In the genomic region with DNA sequence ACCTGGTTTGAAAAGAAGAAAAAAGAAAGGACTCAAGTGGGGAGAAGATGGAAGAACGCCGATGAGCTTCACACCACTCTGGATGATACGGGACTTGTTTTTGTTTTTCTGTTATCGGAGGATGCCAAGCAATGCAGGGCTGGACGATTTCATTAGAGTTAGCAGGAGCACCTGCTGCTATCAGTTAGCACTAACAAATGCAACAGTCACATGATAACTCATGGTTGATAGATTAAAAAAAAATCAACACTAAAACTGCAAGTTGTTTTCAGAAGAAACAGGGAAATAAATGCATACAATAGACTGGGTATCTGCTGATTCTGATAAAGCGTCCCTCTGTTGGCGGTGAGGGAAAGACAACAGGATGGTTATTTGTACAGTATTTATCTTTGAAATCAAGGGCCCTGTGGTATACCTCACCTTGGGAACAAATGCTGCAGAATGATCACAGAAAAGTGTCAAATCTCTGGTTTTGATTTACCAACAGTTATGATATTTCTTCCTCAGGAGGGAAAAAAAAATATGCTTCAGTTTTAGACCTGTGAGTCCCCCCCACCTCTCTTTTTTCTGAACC, we compare ENCODE assay signal across 11 cellular contexts.
DNase-seq lines count a peak whose midpoint lies in the region; ATAC-seq and TF ChIP-seq lines count a peak whose summit lies in the region.
"Had no signal": no experiment of that assay in that cellular context is flagged by ENCODE, and none has a peak within 500 bp of the region (broad histone marks: within the 10 kb centered on the region; RNA-seq: fewer than 3 reads in every experiment).

No MANE protein-coding gene starts in this region.

- peaks cover 20 to 79% (median 63%) of the 10 kb centered on the region in 4 donors for H3K4me1 Mint-ChIP-seq in naive thymus-derived CD8-positive, alpha-beta T cell

- H3K4me1 ChIP-seq in left ventricle myocardium inferior, result peaks cover 50% of the 10 kb centered on the region

- H3K27me3 ChIP-seq in left ventricle myocardium inferior (ENCODE audit: low read depth), result no peaks in the 10 kb centered on the region

- H3K36me3 ChIP-seq in left ventricle myocardium inferior, result no peaks in the 10 kb centered on the region

- H3K9me3 Mint-ChIP-seq in naive thymus-derived CD8-positive, alpha-beta T cell, result no peaks in the 10 kb centered on the region

- no peak for TF ChIP-seq CTCF in left ventricle myocardium inferior (IDR thresholded peaks at IDR 0.05; ENCODE audit: borderline replicate concordance)

- no peaks in the 10 kb centered on the region for H3K9me3 ChIP-seq in left ventricle myocardium inferior (replicated peaks)

- H3K36me3 Mint-ChIP-seq in naive thymus-derived CD8-positive, alpha-beta T cell, result peaks cover 0 to 44% (median 3%) of the 10 kb centered on the region in 3 donors

- ATAC-seq in naive thymus-derived CD8-positive, alpha-beta T cell, result no peak
- ATAC-seq in GM18868 (IDR thresholded peaks at IDR 0.05; ENCODE audit: unreplicated experiment), result no peak
- ATAC-seq in GM18858 (IDR thresholded peaks at IDR 0.05; ENCODE audit: unreplicated experiment), result no peak

- no peak for DNase-seq in left ventricle myocardium inferior
- no peak for DNase-seq in cardiac septum (ENCODE audit: low spot score)
- DNase-seq in caudate nucleus (lab: John Stamatoyannopoulos, UW), result no peak
- peak in 3 of 10 donors; percentile 11 to 23 (median 21) for DNase-seq in naive thymus-derived CD8-positive, alpha-beta T cell
- no peak for DNase-seq in SKM-1 (lab: John Stamatoyannopoulos, UW; ENCODE audit: unreplicated experiment)
- DNase-seq in midbrain (lab: John Stamatoyannopoulos, UW), result no peak
- DNase-seq: NCI-H2081; Right ventricle myocardium superior; stimulated activated CD4-positive, alpha-beta T cell treated with anti-CD3 and anti-CD28 coated beads, Interleukin-15, amount 100 ng/mL, for 24 hours had no signal

- intact Hi-C loops in left ventricle myocardium inferior (cut with micrococcal nuclease), result loop anchor here (5.0 kb wide), 1 partner anchor 59 kb away; no protein-coding TSS in a partner anchor
- intact Hi-C loops in cardiac septum (cut with DNase I), result loop anchor here (5.0 kb wide), 3 partner anchors 39 to 119 kb away; no protein-coding TSS in a partner anchor

- H3K27ac ChIP-seq in left ventricle myocardium inferior (replicated peaks) (peak overlapping the region; percentile 45), caudate nucleus (ENCODE audit: low read depth, low read length) (peak overlapping the region; percentile 19)

- POLR2A ChIA-PET in naive thymus-derived CD8-positive, alpha-beta T cell (lab: Charles Lee), result interaction anchor here (0.9 kb wide), 2 partner anchors 55 to 293 kb away, joined by 3 read pairs; no protein-coding TSS in a partner anchor

- no peaks in the 10 kb centered on the region for H3K27me3 Mint-ChIP-seq in naive thymus-derived CD8-positive, alpha-beta T cell

- peak overlapping the region; percentile 53 to 94 (median 87) for H3K27ac Mint-ChIP-seq in naive thymus-derived CD8-positive, alpha-beta T cell

- H3K4me3 ChIP-seq in left ventricle myocardium inferior, result no peak overlapping the region

- H3K4me3 Mint-ChIP-seq in naive thymus-derived CD8-positive, alpha-beta T cell, result peak overlapping the region in 9 of 10 donors; percentile 19 to 67 (median 43)
